ENCODE assay signal across 1 cellular context in the genomic region with DNA sequence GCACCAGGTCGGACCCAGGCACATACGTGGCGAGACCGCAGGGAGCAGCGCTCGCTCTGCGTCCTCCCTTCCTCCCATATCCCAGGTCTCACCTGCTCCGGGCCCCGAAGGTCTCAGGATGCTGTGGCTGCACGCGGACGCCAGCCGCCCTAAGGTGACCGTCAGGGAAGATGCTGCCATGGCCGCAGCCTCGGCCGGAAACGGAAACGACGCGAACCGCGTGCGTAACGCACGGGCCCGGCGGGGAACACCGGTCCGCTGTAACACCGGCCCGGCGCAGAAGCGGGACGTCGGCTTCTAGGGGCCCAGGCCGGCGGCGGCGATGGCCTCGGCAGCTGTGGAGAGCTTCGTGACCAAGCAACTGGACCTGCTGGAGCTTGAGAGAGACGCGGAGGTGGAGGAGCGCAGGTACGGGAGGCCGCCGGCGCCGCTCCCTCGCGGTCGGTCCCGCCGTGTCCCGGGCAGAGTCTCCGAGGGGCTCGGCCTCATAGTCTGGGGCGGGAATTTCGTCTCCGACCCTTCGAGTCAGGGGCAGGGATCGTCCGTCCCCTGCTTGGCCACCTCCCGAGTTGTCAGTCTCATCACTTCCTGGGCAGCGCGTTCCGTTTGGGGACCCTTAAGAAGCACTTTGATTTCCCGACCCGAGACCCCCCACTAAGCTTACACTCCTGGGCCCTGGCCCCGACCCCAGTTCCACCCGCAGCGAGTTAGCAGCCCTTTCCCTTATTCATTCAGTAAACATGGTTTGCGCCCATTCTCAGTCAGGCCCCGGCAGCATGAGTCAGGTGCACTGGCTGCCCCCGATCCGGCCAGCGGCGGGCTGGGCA.
A peak's percentile ranks its signal among the peaks of the same experiment; 100 is the strongest.
TF ChIP-seq lines count a peak whose summit lies in the region.

A gene (plus strand): TSS at position 261 of the 827 bp plus-strand sequence. CDS start 62 bp downstream, at position 323.
A gene (minus strand): TSS at position 202 of the 827 bp plus-strand sequence. CDS start 22 bp downstream, at position 180.

TF ChIP-seq in GM12878, 131 proteins besides CTCF, POLR2A, EP300 and RAD21 (continued from another document and continues in another):
- TF ChIP-seq, protein P1, sequence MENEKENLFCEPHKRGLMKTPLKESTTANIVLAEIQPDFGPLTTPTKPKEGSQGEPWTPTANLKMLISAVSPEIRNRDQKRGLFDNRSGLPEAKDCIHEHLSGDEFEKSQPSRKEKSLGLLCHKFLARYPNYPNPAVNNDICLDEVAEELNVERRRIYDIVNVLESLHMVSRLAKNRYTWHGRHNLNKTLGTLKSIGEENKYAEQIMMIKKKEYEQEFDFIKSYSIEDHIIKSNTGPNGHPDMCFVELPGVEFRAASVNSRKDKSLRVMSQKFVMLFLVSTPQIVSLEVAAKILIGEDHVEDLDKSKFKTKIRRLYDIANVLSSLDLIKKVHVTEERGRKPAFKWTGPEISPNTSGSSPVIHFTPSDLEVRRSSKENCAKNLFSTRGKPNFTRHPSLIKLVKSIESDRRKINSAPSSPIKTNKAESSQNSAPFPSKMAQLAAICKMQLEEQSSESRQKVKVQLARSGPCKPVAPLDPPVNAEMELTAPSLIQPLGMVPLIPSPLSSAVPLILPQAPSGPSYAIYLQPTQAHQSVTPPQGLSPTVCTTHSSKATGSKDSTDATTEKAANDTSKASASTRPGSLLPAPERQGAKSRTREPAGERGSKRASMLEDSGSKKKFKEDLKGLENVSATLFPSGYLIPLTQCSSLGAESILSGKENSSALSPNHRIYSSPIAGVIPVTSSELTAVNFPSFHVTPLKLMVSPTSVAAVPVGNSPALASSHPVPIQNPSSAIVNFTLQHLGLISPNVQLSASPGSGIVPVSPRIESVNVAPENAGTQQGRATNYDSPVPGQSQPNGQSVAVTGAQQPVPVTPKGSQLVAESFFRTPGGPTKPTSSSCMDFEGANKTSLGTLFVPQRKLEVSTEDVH (IDR thresholded peaks at IDR 0.05; ENCODE audit: low read depth, partially characterized antibody): peak; percentile 73
- TF ChIP-seq CHD4 (IDR thresholded peaks at IDR 0.05) (no peak), ETV6 (conservative IDR thresholded peaks at IDR 0.05 in 1 of 2, IDR thresholded peaks at IDR 0.05 in 1 of 2; ENCODE audit: borderline replicate concordance in 1 of 2, low read depth in 1 of 2) (no peak), TCF12 (IDR thresholded peaks at IDR 0.05; ENCODE audit: low read depth, low read length) (peak; percentile 85), FOXK2 (IDR thresholded peaks at IDR 0.05) (peak; percentile 53; the same call in 1 of the 2 replicates), DPF2 (IDR thresholded peaks at IDR 0.05) (peak; percentile 76; the same call in 1 of the 2 replicates), MTA2 (IDR thresholded peaks at IDR 0.05; ENCODE audit: low read depth) (no peak), HDAC2 (IDR thresholded peaks at IDR 0.05) (peak; percentile 75; the same call in 1 of the 2 replicates), ZSCAN29 (IDR thresholded peaks at IDR 0.05) (peak; percentile 76; the same call in 1 of the 2 replicates), MTA3 (IDR thresholded peaks at IDR 0.05; ENCODE audit: borderline replicate concordance, low read length) (no peak), SMAD5 (IDR thresholded peaks at IDR 0.05; ENCODE audit: low read depth) (peak; percentile 92; the same call in 1 of the 2 replicates), CHD1 (IDR thresholded peaks at IDR 0.05; ENCODE audit: low read depth, low read length) (no peak), MEF2A (IDR thresholded peaks at IDR 0.05; ENCODE audit: insufficient read depth, low read depth, low read length) (peak; percentile 71; the same call in 1 of the 2 replicates), MXI1 (IDR thresholded peaks at IDR 0.05; ENCODE audit: low read depth, low read length) (peak; percentile 90), ZNF24 (IDR thresholded peaks at IDR 0.05) (peak; percentile 85), FOS (IDR thresholded peaks at IDR 0.05; ENCODE audit: borderline replicate concordance, extremely low read depth, insufficient read length) (no peak), BACH1 (IDR thresholded peaks at IDR 0.05; ENCODE audit: borderline replicate concordance) (peak; percentile 72; the same call in 1 of the 2 replicates), HDGF (IDR thresholded peaks at IDR 0.05) (no peak), TARDBP (IDR thresholded peaks at IDR 0.05; ENCODE audit: borderline replicate concordance) (peak; percentile 93), ATF7 (IDR thresholded peaks at IDR 0.05; ENCODE audit: low read depth) (no peak), HDAC6 (IDR thresholded peaks at IDR 0.05; ENCODE audit: unreplicated experiment) (no peak), JUNB (IDR thresholded peaks at IDR 0.05) (no peak), SMC3 (IDR thresholded peaks at IDR 0.05; ENCODE audit: borderline replicate concordance, low read length) (peak; percentile 3; the same call in 1 of the 2 replicates), IKZF1 (conservative IDR thresholded peaks at IDR 0.05) (peak; percentile 94), CBFB (IDR thresholded peaks at IDR 0.05; ENCODE audit: low read depth) (peak; percentile 87), NFYA (IDR thresholded peaks at IDR 0.05; ENCODE audit: borderline replicate concordance, low read depth, low read length) (no peak), HCFC1 (IDR thresholded peaks at IDR 0.05; ENCODE audit: low read length) (peak; percentile 93), BMI1 (IDR thresholded peaks at IDR 0.05; ENCODE audit: borderline replicate concordance) (no peak), PAX5 (IDR thresholded peaks at IDR 0.05; ENCODE audit: borderline replicate concordance, low read depth, low read length) (peak; percentile 76; the same call in 1 of the 2 replicates), LARP7 (IDR thresholded peaks at IDR 0.05) (peak; percentile 98), WRNIP1 (IDR thresholded peaks at IDR 0.05; ENCODE audit: borderline replicate concordance, low read depth, low read length) (peak; percentile 76; the same call in 1 of the 2 replicates), MYB (IDR thresholded peaks at IDR 0.05; ENCODE audit: borderline replicate concordance, low read depth, low read length) (0 out of 2 replicates have a peak, but pooled peaks have one; percentile 34), KLF5 (IDR thresholded peaks at IDR 0.05; ENCODE audit: partially characterized antibody) (peak; percentile 86), ZNF207 (IDR thresholded peaks at IDR 0.05; ENCODE audit: borderline replicate concordance) (peak; percentile 82; the same call in 1 of the 2 replicates), SUZ12 (IDR thresholded peaks at IDR 0.05; ENCODE audit: unreplicated experiment) (no peak), CEBPB (IDR thresholded peaks at IDR 0.05; ENCODE audit: borderline replicate concordance in 1 of 2, low read depth in 2 of 2, low read length in 2 of 2) (peak in 1 of 2 experiments; percentile 35; a peak in 1 of 4 replicates)
- TF ChIP-seq, protein P2, sequence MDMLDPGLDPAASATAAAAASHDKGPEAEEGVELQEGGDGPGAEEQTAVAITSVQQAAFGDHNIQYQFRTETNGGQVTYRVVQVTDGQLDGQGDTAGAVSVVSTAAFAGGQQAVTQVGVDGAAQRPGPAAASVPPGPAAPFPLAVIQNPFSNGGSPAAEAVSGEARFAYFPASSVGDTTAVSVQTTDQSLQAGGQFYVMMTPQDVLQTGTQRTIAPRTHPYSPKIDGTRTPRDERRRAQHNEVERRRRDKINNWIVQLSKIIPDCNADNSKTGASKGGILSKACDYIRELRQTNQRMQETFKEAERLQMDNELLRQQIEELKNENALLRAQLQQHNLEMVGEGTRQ (IDR thresholded peaks at IDR 0.05; ENCODE audit: borderline replicate concordance, low read depth, low read length): no peak
- TF ChIP-seq, protein P3, sequence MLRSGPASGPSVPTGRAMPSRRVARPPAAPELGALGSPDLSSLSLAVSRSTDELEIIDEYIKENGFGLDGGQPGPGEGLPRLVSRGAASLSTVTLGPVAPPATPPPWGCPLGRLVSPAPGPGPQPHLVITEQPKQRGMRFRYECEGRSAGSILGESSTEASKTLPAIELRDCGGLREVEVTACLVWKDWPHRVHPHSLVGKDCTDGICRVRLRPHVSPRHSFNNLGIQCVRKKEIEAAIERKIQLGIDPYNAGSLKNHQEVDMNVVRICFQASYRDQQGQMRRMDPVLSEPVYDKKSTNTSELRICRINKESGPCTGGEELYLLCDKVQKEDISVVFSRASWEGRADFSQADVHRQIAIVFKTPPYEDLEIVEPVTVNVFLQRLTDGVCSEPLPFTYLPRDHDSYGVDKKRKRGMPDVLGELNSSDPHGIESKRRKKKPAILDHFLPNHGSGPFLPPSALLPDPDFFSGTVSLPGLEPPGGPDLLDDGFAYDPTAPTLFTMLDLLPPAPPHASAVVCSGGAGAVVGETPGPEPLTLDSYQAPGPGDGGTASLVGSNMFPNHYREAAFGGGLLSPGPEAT (IDR thresholded peaks at IDR 0.05; ENCODE audit: low read depth): peak; percentile 94
- TF ChIP-seq, protein P4, sequence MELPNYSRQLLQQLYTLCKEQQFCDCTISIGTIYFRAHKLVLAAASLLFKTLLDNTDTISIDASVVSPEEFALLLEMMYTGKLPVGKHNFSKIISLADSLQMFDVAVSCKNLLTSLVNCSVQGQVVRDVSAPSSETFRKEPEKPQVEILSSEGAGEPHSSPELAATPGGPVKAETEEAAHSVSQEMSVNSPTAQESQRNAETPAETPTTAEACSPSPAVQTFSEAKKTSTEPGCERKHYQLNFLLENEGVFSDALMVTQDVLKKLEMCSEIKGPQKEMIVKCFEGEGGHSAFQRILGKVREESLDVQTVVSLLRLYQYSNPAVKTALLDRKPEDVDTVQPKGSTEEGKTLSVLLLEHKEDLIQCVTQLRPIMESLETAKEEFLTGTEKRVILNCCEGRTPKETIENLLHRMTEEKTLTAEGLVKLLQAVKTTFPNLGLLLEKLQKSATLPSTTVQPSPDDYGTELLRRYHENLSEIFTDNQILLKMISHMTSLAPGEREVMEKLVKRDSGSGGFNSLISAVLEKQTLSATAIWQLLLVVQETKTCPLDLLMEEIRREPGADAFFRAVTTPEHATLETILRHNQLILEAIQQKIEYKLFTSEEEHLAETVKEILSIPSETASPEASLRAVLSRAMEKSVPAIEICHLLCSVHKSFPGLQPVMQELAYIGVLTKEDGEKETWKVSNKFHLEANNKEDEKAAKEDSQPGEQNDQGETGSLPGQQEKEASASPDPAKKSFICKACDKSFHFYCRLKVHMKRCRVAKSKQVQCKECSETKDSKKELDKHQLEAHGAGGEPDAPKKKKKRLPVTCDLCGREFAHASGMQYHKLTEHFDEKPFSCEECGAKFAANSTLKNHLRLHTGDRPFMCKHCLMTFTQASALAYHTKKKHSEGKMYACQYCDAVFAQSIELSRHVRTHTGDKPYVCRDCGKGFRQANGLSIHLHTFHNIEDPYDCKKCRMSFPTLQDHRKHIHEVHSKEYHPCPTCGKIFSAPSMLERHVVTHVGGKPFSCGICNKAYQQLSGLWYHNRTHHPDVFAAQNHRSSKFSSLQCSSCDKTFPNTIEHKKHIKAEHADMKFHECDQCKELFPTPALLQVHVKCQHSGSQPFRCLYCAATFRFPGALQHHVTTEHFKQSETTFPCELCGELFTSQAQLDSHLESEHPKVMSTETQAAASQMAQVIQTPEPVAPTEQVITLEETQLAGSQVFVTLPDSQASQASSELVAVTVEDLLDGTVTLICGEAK (IDR thresholded peaks at IDR 0.05; ENCODE audit: borderline replicate concordance): peak; percentile 99
- TF ChIP-seq, protein P5, sequence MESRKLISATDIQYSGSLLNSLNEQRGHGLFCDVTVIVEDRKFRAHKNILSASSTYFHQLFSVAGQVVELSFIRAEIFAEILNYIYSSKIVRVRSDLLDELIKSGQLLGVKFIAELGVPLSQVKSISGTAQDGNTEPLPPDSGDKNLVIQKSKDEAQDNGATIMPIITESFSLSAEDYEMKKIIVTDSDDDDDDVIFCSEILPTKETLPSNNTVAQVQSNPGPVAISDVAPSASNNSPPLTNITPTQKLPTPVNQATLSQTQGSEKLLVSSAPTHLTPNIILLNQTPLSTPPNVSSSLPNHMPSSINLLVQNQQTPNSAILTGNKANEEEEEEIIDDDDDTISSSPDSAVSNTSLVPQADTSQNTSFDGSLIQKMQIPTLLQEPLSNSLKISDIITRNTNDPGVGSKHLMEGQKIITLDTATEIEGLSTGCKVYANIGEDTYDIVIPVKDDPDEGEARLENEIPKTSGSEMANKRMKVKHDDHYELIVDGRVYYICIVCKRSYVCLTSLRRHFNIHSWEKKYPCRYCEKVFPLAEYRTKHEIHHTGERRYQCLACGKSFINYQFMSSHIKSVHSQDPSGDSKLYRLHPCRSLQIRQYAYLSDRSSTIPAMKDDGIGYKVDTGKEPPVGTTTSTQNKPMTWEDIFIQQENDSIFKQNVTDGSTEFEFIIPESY (IDR thresholded peaks at IDR 0.05): no peak
- TF ChIP-seq, protein P6, sequence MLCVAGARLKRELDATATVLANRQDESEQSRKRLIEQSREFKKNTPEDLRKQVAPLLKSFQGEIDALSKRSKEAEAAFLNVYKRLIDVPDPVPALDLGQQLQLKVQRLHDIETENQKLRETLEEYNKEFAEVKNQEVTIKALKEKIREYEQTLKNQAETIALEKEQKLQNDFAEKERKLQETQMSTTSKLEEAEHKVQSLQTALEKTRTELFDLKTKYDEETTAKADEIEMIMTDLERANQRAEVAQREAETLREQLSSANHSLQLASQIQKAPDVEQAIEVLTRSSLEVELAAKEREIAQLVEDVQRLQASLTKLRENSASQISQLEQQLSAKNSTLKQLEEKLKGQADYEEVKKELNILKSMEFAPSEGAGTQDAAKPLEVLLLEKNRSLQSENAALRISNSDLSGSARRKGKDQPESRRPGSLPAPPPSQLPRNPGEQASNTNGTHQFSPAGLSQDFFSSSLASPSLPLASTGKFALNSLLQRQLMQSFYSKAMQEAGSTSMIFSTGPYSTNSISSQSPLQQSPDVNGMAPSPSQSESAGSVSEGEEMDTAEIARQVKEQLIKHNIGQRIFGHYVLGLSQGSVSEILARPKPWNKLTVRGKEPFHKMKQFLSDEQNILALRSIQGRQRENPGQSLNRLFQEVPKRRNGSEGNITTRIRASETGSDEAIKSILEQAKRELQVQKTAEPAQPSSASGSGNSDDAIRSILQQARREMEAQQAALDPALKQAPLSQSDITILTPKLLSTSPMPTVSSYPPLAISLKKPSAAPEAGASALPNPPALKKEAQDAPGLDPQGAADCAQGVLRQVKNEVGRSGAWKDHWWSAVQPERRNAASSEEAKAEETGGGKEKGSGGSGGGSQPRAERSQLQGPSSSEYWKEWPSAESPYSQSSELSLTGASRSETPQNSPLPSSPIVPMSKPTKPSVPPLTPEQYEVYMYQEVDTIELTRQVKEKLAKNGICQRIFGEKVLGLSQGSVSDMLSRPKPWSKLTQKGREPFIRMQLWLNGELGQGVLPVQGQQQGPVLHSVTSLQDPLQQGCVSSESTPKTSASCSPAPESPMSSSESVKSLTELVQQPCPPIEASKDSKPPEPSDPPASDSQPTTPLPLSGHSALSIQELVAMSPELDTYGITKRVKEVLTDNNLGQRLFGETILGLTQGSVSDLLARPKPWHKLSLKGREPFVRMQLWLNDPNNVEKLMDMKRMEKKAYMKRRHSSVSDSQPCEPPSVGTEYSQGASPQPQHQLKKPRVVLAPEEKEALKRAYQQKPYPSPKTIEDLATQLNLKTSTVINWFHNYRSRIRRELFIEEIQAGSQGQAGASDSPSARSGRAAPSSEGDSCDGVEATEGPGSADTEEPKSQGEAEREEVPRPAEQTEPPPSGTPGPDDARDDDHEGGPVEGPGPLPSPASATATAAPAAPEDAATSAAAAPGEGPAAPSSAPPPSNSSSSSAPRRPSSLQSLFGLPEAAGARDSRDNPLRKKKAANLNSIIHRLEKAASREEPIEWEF (IDR thresholded peaks at IDR 0.05; ENCODE audit: insufficient replicate concordance, low read depth, low read length): no peak
